ENCODE assay signal across 11 cellular contexts in genomic region chr5:150053231-150053626, GRCh38. TPM values are rescaled to one million over a fixed set of nuclear protein-coding genes. Genes with fewer than 3 reads are reported as not detected.
DNase-seq lines count a peak whose midpoint lies in the region; ATAC-seq, FAIRE-seq and TF ChIP-seq lines count a peak whose summit lies in the region.
"Had no signal": no experiment of that assay in that cellular context is flagged by ENCODE, and none has a peak within 500 bp of the region (broad histone marks: within the 10 kb centered on the region; RNA-seq: fewer than 3 reads in every experiment).

No MANE protein-coding gene starts in this region.

- H3K9ac ChIP-seq in endodermal cell (ENCODE audit: extremely low read depth, low read length, poor library complexity, severe bottlenecking) = no peak overlapping the region

- ATAC-seq in stimulated activated effector memory CD8-positive, alpha-beta T cell treated with anti-CD3 and anti-CD28 coated beads, Interleukin-12 subunit alpha, Interleukin-12 subunit beta, amount 100 ng/mL, for 72 hours = peak; percentile 76
- ATAC-seq in HG03097 (IDR thresholded peaks at IDR 0.05; ENCODE audit: low FRiP score, unreplicated experiment) = no peak
- ATAC-seq in stimulated activated memory B cell treated with anti-CD40 and anti-IgM and Interleukin-4, amounts not matched to agents 10 μg/mL and 1 μg/mL and 100 μg/mL, for 72 hours = no peak

- no peaks in the 10 kb centered on the region for H3K9me3 Mint-ChIP-seq in activated CD4-positive, alpha-beta memory T cell treated with anti-CD3 and anti-CD28 coated beads, Interleukin-2, amount 10 ng/mL, durations not matched to agents 7 days and 5 days
- H3K9me3 Mint-ChIP-seq in activated CD4-positive, alpha-beta memory T cell treated with anti-CD3 and anti-CD28 coated beads for 36 hours = no peaks in the 10 kb centered on the region
- H3K9me3 Mint-ChIP-seq in endodermal cell (no peaks in the 10 kb centered on the region), Calu3 (ENCODE audit: low read depth, unreplicated experiment) (no peaks in the 10 kb centered on the region)
- no peaks in the 10 kb centered on the region for H3K9me3 Mint-ChIP-seq in stimulated activated effector memory CD8-positive, alpha-beta T cell treated with anti-CD3 and anti-CD28 coated beads, Interleukin-12 subunit alpha, Interleukin-12 subunit beta, amount 100 ng/mL, for 72 hours
- H3K9me3 Mint-ChIP-seq in stimulated activated memory B cell treated with anti-CD40 and anti-IgM and Interleukin-4, amounts not matched to agents 10 μg/mL and 1 μg/mL and 100 μg/mL, for 72 hours = no peaks in the 10 kb centered on the region
- H3K9me3 Mint-ChIP-seq: activated naive CD4-positive, alpha-beta T cell treated with anti-CD3 and anti-CD28 coated beads for 36 hours had no signal

- H3K27me3 ChIP-seq in endodermal cell (ENCODE audit: control insufficient read depth, insufficient read depth, low read length, poor library complexity, severe bottlenecking) = no peaks in the 10 kb centered on the region

- no TSS peak for BruUV-seq in Calu3 (replicated peaks; lab: Mats Ljungman, UMichigan)

- no peaks in the 10 kb centered on the region for H3K27me3 Mint-ChIP-seq in activated CD4-positive, alpha-beta memory T cell treated with anti-CD3 and anti-CD28 coated beads, Interleukin-2, amount 10 ng/mL, durations not matched to agents 7 days and 5 days
- H3K27me3 Mint-ChIP-seq in activated CD4-positive, alpha-beta memory T cell treated with anti-CD3 and anti-CD28 coated beads for 36 hours = no peaks in the 10 kb centered on the region
- H3K27me3 Mint-ChIP-seq in endodermal cell (ENCODE audit: insufficient read depth) = no peaks in the 10 kb centered on the region
- H3K27me3 Mint-ChIP-seq in Calu3 (ENCODE audit: unreplicated experiment) = no peaks in the 10 kb centered on the region
- no peaks in the 10 kb centered on the region for H3K27me3 Mint-ChIP-seq in stimulated activated memory B cell treated with anti-CD40 and anti-IgM and Interleukin-4, amounts not matched to agents 10 μg/mL and 1 μg/mL and 100 μg/mL, for 72 hours
- H3K27me3 Mint-ChIP-seq: B cell had no signal

- WGBS in endodermal cell (ENCODE audit: insufficient coverage in 1 of 2, insufficient read length in 1 of 2), 2 experiments = 93 to 97% methylated on average over 4 to 6 of the region's 6 CpGs

- TF ChIP-seq CTCF in endodermal cell (conservative IDR thresholded peaks at IDR 0.05) (no peak), Calu3 (IDR thresholded peaks at IDR 0.05; ENCODE audit: unreplicated experiment) (no peak)

- no peak for DNase-seq in activated CD4-positive, alpha-beta memory T cell treated with anti-CD3 and anti-CD28 coated beads, Interleukin-2, amount 10 ng/mL, durations not matched to agents 7 days and 5 days
- no peak for DNase-seq in activated CD4-positive, alpha-beta memory T cell treated with anti-CD3 and anti-CD28 coated beads for 36 hours
- DNase-seq in RCC 7860 (ENCODE audit: low spot score) = peak; percentile 97
- DNase-seq in endodermal cell = peak; percentile 43
- no peak for DNase-seq in stimulated activated effector memory CD8-positive, alpha-beta T cell treated with anti-CD3 and anti-CD28 coated beads, Interleukin-12 subunit alpha, Interleukin-12 subunit beta, amount 100 ng/mL, for 72 hours (ENCODE audit: low spot score in 2 of 2)
- DNase-seq in Calu3 = no peak
- DNase-seq: activated naive CD4-positive, alpha-beta T cell treated with anti-CD3 and anti-CD28 coated beads for 36 hours; NCI-H1092 had no signal

- intact Hi-C loops in activated CD4-positive, alpha-beta memory T cell treated with anti-CD3 and anti-CD28 coated beads for 36 hours (cut with micrococcal nuclease) = no loop called here
- intact Hi-C loops in Calu3 (cut with micrococcal nuclease; ENCODE audit: unreplicated experiment) = no loop called here

- peaks cover 72% of the 10 kb centered on the region for H3K36me3 ChIP-seq in endodermal cell (ENCODE audit: control insufficient read depth, insufficient read depth, low read length)

- CTCF ChIA-PET in activated CD4-positive, alpha-beta memory T cell treated with anti-CD3 and anti-CD28 coated beads, Interleukin-2, amount 10 ng/mL, durations not matched to agents 7 days and 5 days (lab: Charles Lee) = no interaction called here
- CTCF ChIA-PET in activated CD4-positive, alpha-beta memory T cell treated with anti-CD3 and anti-CD28 coated beads for 36 hours (lab: Charles Lee) = no interaction called here
- CTCF ChIA-PET in Calu3 (lab: Charles Lee) = no interaction called here

- H3K27ac Mint-ChIP-seq in activated CD4-positive, alpha-beta memory T cell treated with anti-CD3 and anti-CD28 coated beads, Interleukin-2, amount 10 ng/mL, durations not matched to agents 7 days and 5 days = peak overlapping the region; percentile 5
- no peak overlapping the region for H3K27ac Mint-ChIP-seq in activated CD4-positive, alpha-beta memory T cell treated with anti-CD3 and anti-CD28 coated beads for 36 hours
- no peak overlapping the region for H3K27ac Mint-ChIP-seq in endodermal cell
- H3K27ac Mint-ChIP-seq in stimulated activated effector memory CD8-positive, alpha-beta T cell treated with anti-CD3 and anti-CD28 coated beads, Interleukin-12 subunit alpha, Interleukin-12 subunit beta, amount 100 ng/mL, for 72 hours = peak overlapping the region; percentile 19
- H3K27ac Mint-ChIP-seq in Calu3 (ENCODE audit: unreplicated experiment) = no peak overlapping the region
- no peak overlapping the region for H3K27ac Mint-ChIP-seq in stimulated activated memory B cell treated with anti-CD40 and anti-IgM and Interleukin-4, amounts not matched to agents 10 μg/mL and 1 μg/mL and 100 μg/mL, for 72 hours
- H3K27ac Mint-ChIP-seq: activated naive CD4-positive, alpha-beta T cell treated with anti-CD3 and anti-CD28 coated beads for 36 hours; B cell had no signal

- peaks cover 8% of the 10 kb centered on the region for H3K4me1 ChIP-seq in endodermal cell (ENCODE audit: control insufficient read depth, insufficient read depth, low read length)

- no peak overlapping the region for H3K27ac ChIP-seq in endodermal cell (ENCODE audit: low read depth, low read length)

- peaks cover 17% of the 10 kb centered on the region for H3K4me1 Mint-ChIP-seq in activated CD4-positive, alpha-beta memory T cell treated with anti-CD3 and anti-CD28 coated beads, Interleukin-2, amount 10 ng/mL, durations not matched to agents 7 days and 5 days
- no peaks in the 10 kb centered on the region for H3K4me1 Mint-ChIP-seq in activated CD4-positive, alpha-beta memory T cell treated with anti-CD3 and anti-CD28 coated beads for 36 hours (ENCODE audit: low read depth)
- H3K4me1 Mint-ChIP-seq in endodermal cell (peaks cover 13% of the 10 kb centered on the region), Calu3 (ENCODE audit: low read depth, unreplicated experiment) (peaks cover 20% of the 10 kb centered on the region)
- H3K4me1 Mint-ChIP-seq in stimulated activated effector memory CD8-positive, alpha-beta T cell treated with anti-CD3 and anti-CD28 coated beads, Interleukin-12 subunit alpha, Interleukin-12 subunit beta, amount 100 ng/mL, for 72 hours = peaks cover 25% of the 10 kb centered on the region
- H3K4me1 Mint-ChIP-seq in stimulated activated memory B cell treated with anti-CD40 and anti-IgM and Interleukin-4, amounts not matched to agents 10 μg/mL and 1 μg/mL and 100 μg/mL, for 72 hours = peaks cover 1% of the 10 kb centered on the region
- H3K4me1 Mint-ChIP-seq: B cell had no signal

- FAIRE-seq in RCC 7860 (lab: Jason Lieb, UNC) = peak; percentile 97

- H3K4me3 ChIP-seq in endodermal cell (ENCODE audit: low read length) = no peak overlapping the region

- peaks cover 65% of the 10 kb centered on the region for H3K36me3 Mint-ChIP-seq in activated CD4-positive, alpha-beta memory T cell treated with anti-CD3 and anti-CD28 coated beads, Interleukin-2, amount 10 ng/mL, durations not matched to agents 7 days and 5 days (ENCODE audit: low read depth)
- H3K36me3 Mint-ChIP-seq in activated CD4-positive, alpha-beta memory T cell treated with anti-CD3 and anti-CD28 coated beads for 36 hours = peaks cover 39% of the 10 kb centered on the region
- H3K36me3 Mint-ChIP-seq in endodermal cell (ENCODE audit: low read depth) = peaks cover 57% of the 10 kb centered on the region
- peaks cover 84% of the 10 kb centered on the region for H3K36me3 Mint-ChIP-seq in stimulated activated effector memory CD8-positive, alpha-beta T cell treated with anti-CD3 and anti-CD28 coated beads, Interleukin-12 subunit alpha, Interleukin-12 subunit beta, amount 100 ng/mL, for 72 hours
- peaks cover 55% of the 10 kb centered on the region for H3K36me3 Mint-ChIP-seq in Calu3 (ENCODE audit: insufficient read depth, unreplicated experiment)
- peaks cover 70% of the 10 kb centered on the region for H3K36me3 Mint-ChIP-seq in stimulated activated memory B cell treated with anti-CD40 and anti-IgM and Interleukin-4, amounts not matched to agents 10 μg/mL and 1 μg/mL and 100 μg/mL, for 72 hours

- POLR2A ChIA-PET in activated CD4-positive, alpha-beta memory T cell treated with anti-CD3 and anti-CD28 coated beads, Interleukin-2, amount 10 ng/mL, durations not matched to agents 7 days and 5 days (lab: Charles Lee) = interaction anchor here (1.1 to 1.7 kb wide), 3 partner anchors 11 to 52 kb away, joined by 3 to 4 read pairs (median 4); partner anchors contain the start of genes HMGXB3 and TIGD6
- POLR2A ChIA-PET in activated CD4-positive, alpha-beta memory T cell treated with anti-CD3 and anti-CD28 coated beads for 36 hours (lab: Charles Lee) = no interaction called here

- H3K4me3 Mint-ChIP-seq in activated CD4-positive, alpha-beta memory T cell treated with anti-CD3 and anti-CD28 coated beads, Interleukin-2, amount 10 ng/mL, durations not matched to agents 7 days and 5 days = no peak overlapping the region
- no peak overlapping the region for H3K4me3 Mint-ChIP-seq in activated CD4-positive, alpha-beta memory T cell treated with anti-CD3 and anti-CD28 coated beads for 36 hours
- H3K4me3 Mint-ChIP-seq in endodermal cell (no peak overlapping the region), Calu3 (ENCODE audit: low read depth, unreplicated experiment) (no peak overlapping the region)
- no peak overlapping the region for H3K4me3 Mint-ChIP-seq in stimulated activated effector memory CD8-positive, alpha-beta T cell treated with anti-CD3 and anti-CD28 coated beads, Interleukin-12 subunit alpha, Interleukin-12 subunit beta, amount 100 ng/mL, for 72 hours
- H3K4me3 Mint-ChIP-seq in stimulated activated memory B cell treated with anti-CD40 and anti-IgM and Interleukin-4, amounts not matched to agents 10 μg/mL and 1 μg/mL and 100 μg/mL, for 72 hours = no peak overlapping the region
- H3K4me3 Mint-ChIP-seq: activated naive CD4-positive, alpha-beta T cell treated with anti-CD3 and anti-CD28 coated beads for 36 hours; B cell had no signal

- no peaks in the 10 kb centered on the region for H3K9me3 ChIP-seq in endodermal cell (ENCODE audit: control insufficient read depth, low read length)

RNA-seq across cellular contexts. Expression of gene CSF1R, which starts 33.1 kb away (rescaled TPM):
- total RNA-seq in activated CD4-positive, alpha-beta memory T cell treated with anti-CD3 and anti-CD28 coated beads, Interleukin-2, amount 10 ng/mL, durations not matched to agents 7 days and 5 days = under 1 TPM in 1 of 2 experiments, not detected in 1; 0.25 TPM
- total RNA-seq in activated CD4-positive, alpha-beta memory T cell treated with anti-CD3 and anti-CD28 coated beads for 36 hours = under 1 TPM; 0.41 to 0.78 TPM
- not detected for total RNA-seq in endodermal cell
- polyA plus RNA-seq in endodermal cell (2013, experiment 1 of 2) = 0.39 TPM
- not detected for polyA plus RNA-seq in endodermal cell (2013, experiment 2 of 2)
- total RNA-seq in Calu3 (2022) = not detected in 2 replicates

RNA-seq across cellular contexts. Expression of gene HMGXB3, which starts 52.7 kb away (rescaled TPM):
- total RNA-seq in activated CD4-positive, alpha-beta memory T cell treated with anti-CD3 and anti-CD28 coated beads, Interleukin-2, amount 10 ng/mL, durations not matched to agents 7 days and 5 days = 10 to 100 TPM; 41.6 to 44.1 TPM
- 10 to 100 TPM; 29.4 to 31.3 TPM for total RNA-seq in activated CD4-positive, alpha-beta memory T cell treated with anti-CD3 and anti-CD28 coated beads for 36 hours
- total RNA-seq in endodermal cell = 10 to 100 TPM; 41.0 to 43.5 TPM
- 28.0 TPM for polyA plus RNA-seq in endodermal cell (2013, experiment 1 of 2)
- polyA plus RNA-seq in endodermal cell (2013, experiment 2 of 2) = 28.3 TPM
- total RNA-seq in Calu3 (2022) = 55.9 and 58.2 TPM in 2 replicates

RNA-seq across cellular contexts. Expression of gene TIGD6, which starts 52.8 kb away (rescaled TPM):
- 1 to 10 TPM; 2.0 to 2.3 TPM for total RNA-seq in activated CD4-positive, alpha-beta memory T cell treated with anti-CD3 and anti-CD28 coated beads, Interleukin-2, amount 10 ng/mL, durations not matched to agents 7 days and 5 days
- total RNA-seq in activated CD4-positive, alpha-beta memory T cell treated with anti-CD3 and anti-CD28 coated beads for 36 hours = 1 to 10 TPM; 2.5 to 2.6 TPM
- total RNA-seq in endodermal cell (1 to 10 TPM; 3.4 to 3.8 TPM), Calu3 (2022) (5.0 and 5.2 TPM in 2 replicates)
- polyA plus RNA-seq in endodermal cell (2013, experiment 1 of 2) = 5.8 TPM
- polyA plus RNA-seq in endodermal cell (2013, experiment 2 of 2) = 3.7 TPM

Comparison
In these comparisons a context has a peak if more than half of its experiments do, and no peak if none do; other contexts are left out.
1. H3K27ac Mint-ChIP-seq: peak in activated CD4-positive, alpha-beta memory T cell treated with anti-CD3 and anti-CD28 coated beads, Interleukin-2, amount 10 ng/mL, durations not matched to agents 7 days and 5 days (single experiment) and stimulated activated effector memory CD8-positive, alpha-beta T cell treated with anti-CD3 and anti-CD28 coated beads, Interleukin-12 subunit alpha, Interleukin-12 subunit beta, amount 100 ng/mL, for 72 hours (single experiment); none in activated CD4-positive, alpha-beta memory T cell treated with anti-CD3 and anti-CD28 coated beads for 36 hours (single experiment), endodermal cell (single experiment), Calu3 (single experiment) and stimulated activated memory B cell treated with anti-CD40 and anti-IgM and Interleukin-4, amounts not matched to agents 10 μg/mL and 1 μg/mL and 100 μg/mL, for 72 hours (single experiment).
2. DNase-seq: peak in RCC 7860 (single experiment) and endodermal cell (single experiment); none in activated CD4-positive, alpha-beta memory T cell treated with anti-CD3 and anti-CD28 coated beads, Interleukin-2, amount 10 ng/mL, durations not matched to agents 7 days and 5 days (single experiment), activated CD4-positive, alpha-beta memory T cell treated with anti-CD3 and anti-CD28 coated beads for 36 hours (single experiment), stimulated activated effector memory CD8-positive, alpha-beta T cell treated with anti-CD3 and anti-CD28 coated beads, Interleukin-12 subunit alpha, Interleukin-12 subunit beta, amount 100 ng/mL, for 72 hours (0 of 2) and Calu3 (single experiment).